ENCODE assay signal across 1 cellular context in genomic region chr1:230978491-230979388, GRCh38.
TF ChIP-seq lines count a peak whose summit lies in the region.

TSS of gene ARV1 (plus strand) at chr1:230979094. CDS start at chr1:230979106, 12 bp downstream.
TSS of gene TTC13 (minus strand) at chr1:230978861. CDS start at chr1:230978830, 31 bp downstream.

TF ChIP-seq in HEK293, 187 proteins besides CTCF, POLR2A, EP300 and RAD21 (continued from another document):
- TF ChIP-seq WT1 (tag by site-specific recombination; IDR thresholded peaks at IDR 0.05): peak; percentile 57; the same call in 1 of the 2 replicates
- TF ChIP-seq ZNF114 (tag by site-specific recombination; IDR thresholded peaks at IDR 0.05): no peak
- peak; percentile 75 for TF ChIP-seq ZNF518A (tag by site-specific recombination; conservative IDR thresholded peaks at IDR 0.05; ENCODE audit: low read depth)
- peak; percentile 58; the same call in 1 of the 2 replicates for TF ChIP-seq ZBTB48 (tag by site-specific recombination; IDR thresholded peaks at IDR 0.05)
- TF ChIP-seq ZNF660 (tag by site-specific recombination; IDR thresholded peaks at IDR 0.05): peak; percentile 39
- peak; percentile 84; the same call in 1 of the 2 replicates for TF ChIP-seq KLF8 (tag by site-specific recombination; IDR thresholded peaks at IDR 0.05)
- TF ChIP-seq ZNF133 (tag by site-specific recombination; IDR thresholded peaks at IDR 0.05): peak; percentile 31; the same call in 1 of the 2 replicates
- no peak; the same call in none of the 2 replicates for TF ChIP-seq YY2 (tag by site-specific recombination; IDR thresholded peaks at IDR 0.05)
- no peak for TF ChIP-seq SALL2 (tag by site-specific recombination; IDR thresholded peaks at IDR 0.05; ENCODE audit: borderline replicate concordance)
- no peak for TF ChIP-seq ZNF132 (tag by site-specific recombination; IDR thresholded peaks at IDR 0.05; ENCODE audit: borderline replicate concordance)
- peak; percentile 71 for TF ChIP-seq SCRT2 (tag by site-specific recombination; IDR thresholded peaks at IDR 0.05)
- peak; percentile 99 for TF ChIP-seq ZNF76 (tag by site-specific recombination; IDR thresholded peaks at IDR 0.05; ENCODE audit: borderline replicate concordance, low read depth)
- TF ChIP-seq ZNF510 (tag by site-specific recombination; IDR thresholded peaks at IDR 0.05; ENCODE audit: insufficient replicate concordance): no peak
- peak; percentile 85 for TF ChIP-seq OSR2 (tag by site-specific recombination; IDR thresholded peaks at IDR 0.05)
- peak; percentile 99 for TF ChIP-seq ZNF10 (tag by site-specific recombination; IDR thresholded peaks at IDR 0.05)
- TF ChIP-seq ZBTB8A (tag by site-specific recombination; IDR thresholded peaks at IDR 0.05): peak; percentile 97
- peak; percentile 66; the same call in 1 of the 2 replicates for TF ChIP-seq PBX3 (CRISPR knock-in tag; IDR thresholded peaks at IDR 0.05)
- TF ChIP-seq MYNN (tag by site-specific recombination; IDR thresholded peaks at IDR 0.05; ENCODE audit: borderline replicate concordance): no peak
- TF ChIP-seq ZNF561 (tag by site-specific recombination; IDR thresholded peaks at IDR 0.05; ENCODE audit: borderline replicate concordance): peak; percentile 47; the same call in 1 of the 2 replicates
- TF ChIP-seq, protein P1, sequence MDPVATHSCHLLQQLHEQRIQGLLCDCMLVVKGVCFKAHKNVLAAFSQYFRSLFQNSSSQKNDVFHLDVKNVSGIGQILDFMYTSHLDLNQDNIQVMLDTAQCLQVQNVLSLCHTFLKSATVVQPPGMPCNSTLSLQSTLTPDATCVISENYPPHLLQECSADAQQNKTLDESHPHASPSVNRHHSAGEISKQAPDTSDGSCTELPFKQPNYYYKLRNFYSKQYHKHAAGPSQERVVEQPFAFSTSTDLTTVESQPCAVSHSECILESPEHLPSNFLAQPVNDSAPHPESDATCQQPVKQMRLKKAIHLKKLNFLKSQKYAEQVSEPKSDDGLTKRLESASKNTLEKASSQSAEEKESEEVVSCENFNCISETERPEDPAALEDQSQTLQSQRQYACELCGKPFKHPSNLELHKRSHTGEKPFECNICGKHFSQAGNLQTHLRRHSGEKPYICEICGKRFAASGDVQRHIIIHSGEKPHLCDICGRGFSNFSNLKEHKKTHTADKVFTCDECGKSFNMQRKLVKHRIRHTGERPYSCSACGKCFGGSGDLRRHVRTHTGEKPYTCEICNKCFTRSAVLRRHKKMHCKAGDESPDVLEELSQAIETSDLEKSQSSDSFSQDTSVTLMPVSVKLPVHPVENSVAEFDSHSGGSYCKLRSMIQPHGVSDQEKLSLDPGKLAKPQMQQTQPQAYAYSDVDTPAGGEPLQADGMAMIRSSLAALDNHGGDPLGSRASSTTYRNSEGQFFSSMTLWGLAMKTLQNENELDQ (tag by site-specific recombination; IDR thresholded peaks at IDR 0.05; ENCODE audit: low read depth): no peak
- peak; percentile 93 for TF ChIP-seq GLIS2 (tag by site-specific recombination; IDR thresholded peaks at IDR 0.05)
- no peak for TF ChIP-seq ZNF521 (tag by site-specific recombination; IDR thresholded peaks at IDR 0.05)
- TF ChIP-seq ZNF24 (tag by site-specific recombination; IDR thresholded peaks at IDR 0.05): peak; percentile 91
- peak; percentile 100 for TF ChIP-seq ZXDB (tag by site-specific recombination; IDR thresholded peaks at IDR 0.05)
- peak; percentile 100 for TF ChIP-seq HIC1 (tag by site-specific recombination; IDR thresholded peaks at IDR 0.05)
- TF ChIP-seq, protein P2, sequence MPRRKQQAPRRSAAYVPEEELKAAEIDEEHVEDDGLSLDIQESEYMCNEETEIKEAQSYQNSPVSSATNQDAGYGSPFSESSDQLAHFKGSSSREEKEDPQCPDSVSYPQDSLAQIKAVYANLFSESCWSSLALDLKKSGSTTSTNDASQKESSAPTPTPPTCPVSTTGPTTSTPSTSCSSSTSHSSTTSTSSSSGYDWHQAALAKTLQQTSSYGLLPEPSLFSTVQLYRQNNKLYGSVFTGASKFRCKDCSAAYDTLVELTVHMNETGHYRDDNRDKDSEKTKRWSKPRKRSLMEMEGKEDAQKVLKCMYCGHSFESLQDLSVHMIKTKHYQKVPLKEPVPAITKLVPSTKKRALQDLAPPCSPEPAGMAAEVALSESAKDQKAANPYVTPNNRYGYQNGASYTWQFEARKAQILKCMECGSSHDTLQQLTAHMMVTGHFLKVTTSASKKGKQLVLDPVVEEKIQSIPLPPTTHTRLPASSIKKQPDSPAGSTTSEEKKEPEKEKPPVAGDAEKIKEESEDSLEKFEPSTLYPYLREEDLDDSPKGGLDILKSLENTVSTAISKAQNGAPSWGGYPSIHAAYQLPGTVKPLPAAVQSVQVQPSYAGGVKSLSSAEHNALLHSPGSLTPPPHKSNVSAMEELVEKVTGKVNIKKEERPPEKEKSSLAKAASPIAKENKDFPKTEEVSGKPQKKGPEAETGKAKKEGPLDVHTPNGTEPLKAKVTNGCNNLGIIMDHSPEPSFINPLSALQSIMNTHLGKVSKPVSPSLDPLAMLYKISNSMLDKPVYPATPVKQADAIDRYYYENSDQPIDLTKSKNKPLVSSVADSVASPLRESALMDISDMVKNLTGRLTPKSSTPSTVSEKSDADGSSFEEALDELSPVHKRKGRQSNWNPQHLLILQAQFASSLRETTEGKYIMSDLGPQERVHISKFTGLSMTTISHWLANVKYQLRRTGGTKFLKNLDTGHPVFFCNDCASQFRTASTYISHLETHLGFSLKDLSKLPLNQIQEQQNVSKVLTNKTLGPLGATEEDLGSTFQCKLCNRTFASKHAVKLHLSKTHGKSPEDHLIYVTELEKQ (tag by site-specific recombination; IDR thresholded peaks at IDR 0.05; ENCODE audit: borderline replicate concordance): 0 out of 2 replicates have a peak, but pooled peaks have one; percentile 39
- TF ChIP-seq ZFHX2 (tag by site-specific recombination; conservative IDR thresholded peaks at IDR 0.05): 0 out of 2 replicates have a peak, but pooled peaks have one; percentile 27
- peak; percentile 93 for TF ChIP-seq ZFP37 (tag by site-specific recombination; IDR thresholded peaks at IDR 0.05)
- TF ChIP-seq TCF7L2 (IDR thresholded peaks at IDR 0.05; ENCODE audit: borderline replicate concordance, low read depth, low read length): no peak
- TF ChIP-seq ZNF2 (tag by site-specific recombination; IDR thresholded peaks at IDR 0.05): peak; percentile 97
- TF ChIP-seq, protein P3, sequence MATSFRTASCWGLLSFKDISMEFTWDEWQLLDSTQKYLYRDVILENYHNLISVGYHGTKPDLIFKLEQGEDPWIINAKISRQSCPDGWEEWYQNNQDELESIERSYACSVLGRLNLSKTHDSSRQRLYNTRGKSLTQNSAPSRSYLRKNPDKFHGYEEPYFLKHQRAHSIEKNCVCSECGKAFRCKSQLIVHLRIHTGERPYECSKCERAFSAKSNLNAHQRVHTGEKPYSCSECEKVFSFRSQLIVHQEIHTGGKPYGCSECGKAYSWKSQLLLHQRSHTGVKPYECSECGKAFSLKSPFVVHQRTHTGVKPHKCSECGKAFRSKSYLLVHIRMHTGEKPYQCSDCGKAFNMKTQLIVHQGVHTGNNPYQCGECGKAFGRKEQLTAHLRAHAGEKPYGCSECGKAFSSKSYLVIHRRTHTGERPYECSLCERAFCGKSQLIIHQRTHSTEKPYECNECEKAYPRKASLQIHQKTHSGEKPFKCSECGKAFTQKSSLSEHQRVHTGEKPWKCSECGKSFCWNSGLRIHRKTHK (tag by site-specific recombination; IDR thresholded peaks at IDR 0.05): no peak
- TF ChIP-seq, protein P4, sequence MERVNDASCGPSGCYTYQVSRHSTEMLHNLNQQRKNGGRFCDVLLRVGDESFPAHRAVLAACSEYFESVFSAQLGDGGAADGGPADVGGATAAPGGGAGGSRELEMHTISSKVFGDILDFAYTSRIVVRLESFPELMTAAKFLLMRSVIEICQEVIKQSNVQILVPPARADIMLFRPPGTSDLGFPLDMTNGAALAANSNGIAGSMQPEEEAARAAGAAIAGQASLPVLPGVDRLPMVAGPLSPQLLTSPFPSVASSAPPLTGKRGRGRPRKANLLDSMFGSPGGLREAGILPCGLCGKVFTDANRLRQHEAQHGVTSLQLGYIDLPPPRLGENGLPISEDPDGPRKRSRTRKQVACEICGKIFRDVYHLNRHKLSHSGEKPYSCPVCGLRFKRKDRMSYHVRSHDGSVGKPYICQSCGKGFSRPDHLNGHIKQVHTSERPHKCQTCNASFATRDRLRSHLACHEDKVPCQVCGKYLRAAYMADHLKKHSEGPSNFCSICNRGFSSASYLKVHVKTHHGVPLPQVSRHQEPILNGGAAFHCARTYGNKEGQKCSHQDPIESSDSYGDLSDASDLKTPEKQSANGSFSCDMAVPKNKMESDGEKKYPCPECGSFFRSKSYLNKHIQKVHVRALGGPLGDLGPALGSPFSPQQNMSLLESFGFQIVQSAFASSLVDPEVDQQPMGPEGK (tag by site-specific recombination; IDR thresholded peaks at IDR 0.05): peak; percentile 83
- TF ChIP-seq, protein P5, sequence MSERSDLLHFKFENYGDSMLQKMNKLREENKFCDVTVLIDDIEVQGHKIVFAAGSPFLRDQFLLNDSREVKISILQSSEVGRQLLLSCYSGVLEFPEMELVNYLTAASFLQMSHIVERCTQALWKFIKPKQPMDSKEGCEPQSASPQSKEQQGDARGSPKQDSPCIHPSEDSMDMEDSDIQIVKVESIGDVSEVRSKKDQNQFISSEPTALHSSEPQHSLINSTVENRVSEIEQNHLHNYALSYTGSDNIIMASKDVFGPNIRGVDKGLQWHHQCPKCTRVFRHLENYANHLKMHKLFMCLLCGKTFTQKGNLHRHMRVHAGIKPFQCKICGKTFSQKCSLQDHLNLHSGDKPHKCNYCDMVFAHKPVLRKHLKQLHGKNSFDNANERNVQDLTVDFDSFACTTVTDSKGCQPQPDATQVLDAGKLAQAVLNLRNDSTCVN (tag by site-specific recombination; optimal IDR thresholded peaks at IDR 0.05): peak; percentile 41
- no peak for TF ChIP-seq ZFP41 (tag by site-specific recombination; IDR thresholded peaks at IDR 0.05; ENCODE audit: borderline replicate concordance)
- 0 out of 2 replicates have a peak, but pooled peaks have one; percentile 15 for TF ChIP-seq ZNF639 (tag by site-specific recombination; IDR thresholded peaks at IDR 0.05)
- TF ChIP-seq ZNF600 (tag by site-specific recombination; IDR thresholded peaks at IDR 0.05): peak; percentile 95
- peak; percentile 99 for TF ChIP-seq ZNF501 (tag by site-specific recombination; IDR thresholded peaks at IDR 0.05)
- TF ChIP-seq ZBTB20 (tag by site-specific recombination; IDR thresholded peaks at IDR 0.05): peak; percentile 98
TF ChIP-seq in HEK293: peak in this region for 74.
